17 cellular contexts compared by ENCODE assay signal in the genomic region with DNA sequence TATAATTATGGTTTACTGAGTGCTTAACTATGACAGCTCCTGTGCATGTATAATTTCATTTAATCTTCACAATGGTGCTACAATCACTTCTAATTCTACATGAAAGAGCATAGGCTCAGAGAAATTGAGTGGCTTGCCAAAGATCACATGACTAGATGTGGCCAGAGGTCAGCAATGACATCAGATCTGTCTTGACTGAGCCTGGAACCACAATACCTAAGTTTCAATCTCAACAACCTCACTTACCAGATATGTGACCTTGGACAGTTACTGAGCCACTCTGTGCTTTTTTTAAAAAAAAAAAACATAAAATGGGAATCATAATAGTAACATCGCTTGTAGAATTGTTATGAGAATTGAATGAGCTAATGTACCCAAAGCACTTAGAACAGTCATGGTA.
DNase-seq lines count a peak whose midpoint lies in the region; ATAC-seq, FAIRE-seq and TF ChIP-seq lines count a peak whose summit lies in the region.
"Had no signal": no experiment of that assay in that cellular context is flagged by ENCODE, and none has a peak within 500 bp of the region (broad histone marks: within the 10 kb centered on the region; RNA-seq: fewer than 3 reads in every experiment).

No MANE protein-coding gene starts in this region.

- ATAC-seq in GM18867 (IDR thresholded peaks at IDR 0.05; ENCODE audit: unreplicated experiment) (peak; percentile 67), HG02885 (IDR thresholded peaks at IDR 0.05; ENCODE audit: poor library complexity, unreplicated experiment) (peak; percentile 78)
- ATAC-seq: A549, PC-3 had no signal

- no peak for TF ChIP-seq POLR2A in esophagus muscularis mucosa (IDR thresholded peaks at IDR 0.05; ENCODE audit: low read depth)

- no peak overlapping the region for H3K27ac ChIP-seq in esophagus muscularis mucosa (replicated peaks in 1 of 4)
- H3K27ac ChIP-seq: A549, RWPE1, SJCRH30 had no signal

- no peak for TF ChIP-seq EP300 in esophagus muscularis mucosa (IDR thresholded peaks at IDR 0.05)

- no peaks in the 10 kb centered on the region for H3K27me3 ChIP-seq in esophagus muscularis mucosa
- H3K27me3 ChIP-seq: SJCRH30 had no signal

- H3K9me3 ChIP-seq in esophagus muscularis mucosa: no peaks in the 10 kb centered on the region
- H3K9me3 ChIP-seq: A549, SJCRH30 had no signal

- DNase-seq in GM12865 (ENCODE audit: low read depth) (peak; percentile 12), NCI-H69 (lab: John Stamatoyannopoulos, UW) (peak; percentile 19), esophagus muscularis mucosa (ENCODE audit: extremely low spot score) (no peak), NCI-H1436 treated with DMSO at 0.1 percent for 48 hours (lab: John Stamatoyannopoulos, UW) (no peak), HTR-8/SVneo (ENCODE audit: insufficient read length, low spot score) (no peak)
- no peak for DNase-seq in activated T-cell treated with anti-CD3 and anti-CD28 coated beads, Interleukin-2, amount 50 U/mL, for 48 hours
- DNase-seq: DMS 273 treated with DMSO at 0.1 percent for 48 hours, H7, KBM-7, NCI-H1436, PC-3, SJCRH30, T-helper 2 cell had no signal

- no peaks in the 10 kb centered on the region for H3K4me1 ChIP-seq in esophagus muscularis mucosa
- H3K4me1 ChIP-seq: A549 had no signal

- H3K4me3 ChIP-seq in GM12865 (ENCODE audit: low read depth, low read length): no peak overlapping the region
- no peak overlapping the region for H3K4me3 ChIP-seq in esophagus muscularis mucosa
- H3K4me3 ChIP-seq: A549, SJCRH30 had no signal

- TF ChIP-seq CTCF in GM12865 (IDR thresholded peaks at IDR 0.05; ENCODE audit: insufficient read depth, low read depth, low read length, missing control alignments): no peak
- TF ChIP-seq CTCF in esophagus muscularis mucosa (IDR thresholded peaks at IDR 0.05): no peak

- H3K36me3 ChIP-seq in esophagus muscularis mucosa: no peaks in the 10 kb centered on the region
- H3K36me3 ChIP-seq: SJCRH30 had no signal

- WGBS in esophagus muscularis mucosa: 89% methylated on average over 1 of the region's 1 CpG

- no peak for FAIRE-seq in HTR-8/SVneo (lab: Jason Lieb, UNC)
- FAIRE-seq: A549 had no signal

- intact Hi-C loops in esophagus muscularis mucosa (cut with DNase I): no loop called here

Comparison
In these comparisons a context has a peak if more than half of its experiments do, and no peak if none do; other contexts are left out.
1. DNase-seq: peak in GM12865 (single experiment) and NCI-H69 (single experiment); none in esophagus muscularis mucosa (single experiment), NCI-H1436 treated with DMSO at 0.1 percent for 48 hours (single experiment), HTR-8/SVneo (single experiment) and activated T-cell treated with anti-CD3 and anti-CD28 coated beads, Interleukin-2, amount 50 U/mL, for 48 hours (0 of 2).